Comparison of ENCODE assay signal across 1 cellular context in genomic region chr17:8382880-8383142, GRCh38.
TF ChIP-seq lines count a peak whose summit lies in the region.

No MANE protein-coding gene starts in this region.

TF ChIP-seq in K562, 482 proteins besides CTCF, POLR2A, EP300 and RAD21 (continued from another document and continues in another):
- TF ChIP-seq ZNF609 (CRISPR knock-in tag; IDR thresholded peaks at IDR 0.05; ENCODE audit: borderline replicate concordance) (no peak), RNF219 (CRISPR knock-in tag; IDR thresholded peaks at IDR 0.05) (no peak), NCOA2 (IDR thresholded peaks at IDR 0.05; ENCODE audit: partially characterized antibody in 2 of 2) (no peak), NFXL1 (CRISPR knock-in tag; IDR thresholded peaks at IDR 0.05) (no peak), PRDM10 (IDR thresholded peaks at IDR 0.05; ENCODE audit: partially characterized antibody) (no peak), MAFG (tag; conservative IDR thresholded peaks at IDR 0.05) (no peak), SFPQ (IDR thresholded peaks at IDR 0.05; ENCODE audit: low read depth, low read length) (no peak), ZFP36 (IDR thresholded peaks at IDR 0.05; ENCODE audit: low read depth, low read length, partially characterized antibody) (no peak), HDAC8 (tag; IDR thresholded peaks at IDR 0.05) (no peak), XRCC4 (IDR thresholded peaks at IDR 0.05; ENCODE audit: extremely low read depth, insufficient read depth, insufficient read length) (no peak), SMARCC2 (IDR thresholded peaks at IDR 0.05; ENCODE audit: low read depth) (no peak), CBFA2T3 (IDR thresholded peaks at IDR 0.05) (no peak), ZNF76 (CRISPR knock-in tag; IDR thresholded peaks at IDR 0.05; ENCODE audit: borderline replicate concordance) (no peak), MBD1 (CRISPR knock-in tag; IDR thresholded peaks at IDR 0.05) (no peak), TAF7 (tag; IDR thresholded peaks at IDR 0.05) (peak; percentile 99), TCFL5 (CRISPR knock-in tag; conservative IDR thresholded peaks at IDR 0.05) (no peak), ZBTB33 (CRISPR knock-in tag; IDR thresholded peaks at IDR 0.05) (no peak), TRIM24 (IDR thresholded peaks at IDR 0.05) (no peak), FIP1L1 (IDR thresholded peaks at IDR 0.05; ENCODE audit: low read depth, low read length, poor library complexity, severe bottlenecking) (no peak), RUNX1 (IDR thresholded peaks at IDR 0.05; ENCODE audit: low read depth) (no peak), TOE1 (IDR thresholded peaks at IDR 0.05; ENCODE audit: borderline replicate concordance) (no peak), TOE1 (CRISPR knock-in tag; IDR thresholded peaks at IDR 0.05; ENCODE audit: borderline replicate concordance, low read depth) (no peak), ZNF445 (CRISPR knock-in tag; IDR thresholded peaks at IDR 0.05; ENCODE audit: low read depth) (no peak), GTF2B (IDR thresholded peaks at IDR 0.05; ENCODE audit: extremely low read depth, insufficient read length) (no peak), SREBF2 (CRISPR knock-in tag; IDR thresholded peaks at IDR 0.05) (no peak), NCOA1 (IDR thresholded peaks at IDR 0.05; ENCODE audit: low read depth) (no peak), ZNF165 (CRISPR knock-in tag; IDR thresholded peaks at IDR 0.05; ENCODE audit: borderline replicate concordance) (no peak), SNIP1 (IDR thresholded peaks at IDR 0.05; ENCODE audit: low read depth) (no peak), SRSF9 (IDR thresholded peaks at IDR 0.05; ENCODE audit: borderline replicate concordance, low read depth, low read length) (no peak), BRD9 (IDR thresholded peaks at IDR 0.05; ENCODE audit: low read depth, partially characterized antibody) (peak; percentile 82), RBM22 (IDR thresholded peaks at IDR 0.05; ENCODE audit: low read depth, low read length, poor library complexity, severe bottlenecking) (no peak), ZNF507 (tag; conservative IDR thresholded peaks at IDR 0.05) (no peak), ETS2 (tag; IDR thresholded peaks at IDR 0.05; ENCODE audit: borderline replicate concordance, poor library complexity, severe bottlenecking) (no peak), ZBTB7A (IDR thresholded peaks at IDR 0.05; ENCODE audit: borderline replicate concordance, control insufficient read depth, low read depth, low read length) (no peak), CUX1 (CRISPR knock-in tag; IDR thresholded peaks at IDR 0.05) (no peak), CCAR2 (IDR thresholded peaks at IDR 0.05; ENCODE audit: low read depth, low read length) (no peak), TCF3 (CRISPR knock-in tag; IDR thresholded peaks at IDR 0.05) (no peak), TARDBP (IDR thresholded peaks at IDR 0.05) (no peak)
